13 cellular contexts compared by ENCODE assay signal in genomic region chr12:107522692-107523477, GRCh38.
DNase-seq lines count a peak whose midpoint lies in the region; ATAC-seq, FAIRE-seq and TF ChIP-seq lines count a peak whose summit lies in the region.
"Had no signal": no experiment of that assay in that cellular context is flagged by ENCODE, and none has a peak within 500 bp of the region (broad histone marks: within the 10 kb centered on the region; RNA-seq: fewer than 3 reads in every experiment).

No MANE protein-coding gene starts in this region.

- TF ChIP-seq EP300 in K562 (IDR thresholded peaks at IDR 0.05; ENCODE audit: low read length): no peak

- TF ChIP-seq RAD21 in K562 (CRISPR knock-in tag; conservative IDR thresholded peaks at IDR 0.05 in 1 of 2, IDR thresholded peaks at IDR 0.05 in 1 of 2) (peak in 1 of 2 experiments; percentile 17; a peak in 1 of 4 replicates), liver (IDR thresholded peaks at IDR 0.05) (peak in 1 of 2 donors; percentile 4)

- FAIRE-seq in K562 (lab: Jason Lieb, UNC): no peak
- FAIRE-seq: RCC 7860 had no signal

- TF ChIP-seq POLR2A in K562 (conservative IDR thresholded peaks at IDR 0.05) (no peak), vagina (IDR thresholded peaks at IDR 0.05) (no peak)

- CTCF ChIA-PET in K562 (lab: Yijun Ruan, JAX; ENCODE audit: low intra/inter-chr PET ratio): no interaction called here

- peak; percentile 24 for DNase-seq in DMS153 (lab: John Stamatoyannopoulos, UW)
- DNase-seq in DMS153 treated with DMSO at 0.1 percent for 48 hours (lab: John Stamatoyannopoulos, UW; ENCODE audit: unreplicated experiment): no peak
- peak; percentile 17 for DNase-seq in HuH-7 (ENCODE audit: low spot score)
- peak; percentile 21 to 53 (median 39) for DNase-seq in K562 (ENCODE audit: extremely low read depth in 1 of 4, low spot score in 3 of 4)
- DNase-seq in HCEC 1CT: no peak
- no peak for DNase-seq in vagina (ENCODE audit: extremely low spot score in 2 of 2)
- DNase-seq: amygdala, natural killer cell, NCI-H1694 treated with DMSO at 0.1 percent for 48 hours, T1000 had no signal

- H3K9ac ChIP-seq in K562 (ENCODE audit: insufficient read depth in 1 of 2, low read depth in 2 of 2, low read length in 2 of 2) (no peak overlapping the region), liver (ENCODE audit: low read depth in 1 of 2, low read length in 2 of 2) (no peak overlapping the region)

- no peaks in the 10 kb centered on the region for H3K79me2 ChIP-seq in K562 (ENCODE audit: control insufficient read depth, insufficient read depth, low read length)

- WGBS in K562 (ENCODE audit: insufficient coverage, low coverage, missing lambda C conversion rate): 0% methylated on average over 3 of the region's 3 CpGs
- 85% methylated on average over 3 of the region's 3 CpGs for WGBS in liver

- H3K4me1 ChIP-seq in K562 (replicated peaks in 1 of 2; ENCODE audit: control insufficient read depth in 2 of 2, insufficient read depth in 2 of 2, low read length in 2 of 2) (no peaks in the 10 kb centered on the region), liver (ENCODE audit: control insufficient read depth in 4 of 4, insufficient read depth in 4 of 4, low read length in 3 of 4) (peaks cover 10 to 39% (median 33%) of the 10 kb centered on the region in 4 donors), vagina (no peaks in the 10 kb centered on the region)

- no peak overlapping the region for H3K4me2 ChIP-seq in K562 (ENCODE audit: insufficient read depth, low read length)

- no peak overlapping the region for H2AFZ ChIP-seq in K562 (ENCODE audit: low read depth, low read length)

- ATAC-seq in K562 (peak; percentile 71; the same call in 2 of the 3 replicates), HG03025 (IDR thresholded peaks at IDR 0.05; ENCODE audit: low FRiP score, unreplicated experiment) (no peak)
- ATAC-seq: natural killer cell had no signal

- H3K27ac ChIP-seq in K562 (ENCODE audit: extremely low read depth, low read depth, low read length): no peak overlapping the region
- H3K27ac ChIP-seq in liver (ENCODE audit: low read depth in 1 of 2, low read length in 2 of 2): no peak overlapping the region
- no peak overlapping the region for H3K27ac ChIP-seq in vagina

- BruUV-seq in K562 (replicated peaks; lab: Mats Ljungman, UMichigan): no TSS peak

- H3K9me3 ChIP-seq in K562 (replicated peaks; ENCODE audit: control insufficient read depth, insufficient read depth, low read depth, low read length) (no peaks in the 10 kb centered on the region), liver (ENCODE audit: control insufficient read depth in 4 of 4, low read length in 3 of 4) (no peaks in the 10 kb centered on the region), vagina (no peaks in the 10 kb centered on the region)

- peaks cover 2 to 5% of the 10 kb centered on the region in 2 experiments; a peak in 4 of 5 replicates for H3K27me3 ChIP-seq in K562 (ENCODE audit: control insufficient read depth in 2 of 2, insufficient read depth in 2 of 2, low read length in 2 of 2)
- H3K27me3 ChIP-seq in liver (ENCODE audit: control insufficient read depth in 4 of 4, insufficient read depth in 4 of 4, low read length in 3 of 4): no peaks in the 10 kb centered on the region
- no peaks in the 10 kb centered on the region for H3K27me3 ChIP-seq in vagina

- no peaks in the 10 kb centered on the region for H3K9me1 ChIP-seq in K562 (ENCODE audit: control insufficient read depth, insufficient read depth, low read length)

- in situ Hi-C loops in K562 (cut with MboI): no loop called here

- H3K36me3 ChIP-seq in K562 (ENCODE audit: control insufficient read depth, insufficient read depth, low read length) (no peaks in the 10 kb centered on the region), liver (ENCODE audit: control insufficient read depth in 4 of 4, insufficient read depth in 3 of 4, low read depth in 1 of 4, low read length in 3 of 4) (no peaks in the 10 kb centered on the region), vagina (no peaks in the 10 kb centered on the region)

- H3K4me3 ChIP-seq in K562: no peak overlapping the region
- no peak overlapping the region for H3K4me3 ChIP-seq in liver (ENCODE audit: low read depth in 1 of 3, low read length in 3 of 3)
- H3K4me3 ChIP-seq in vagina: no peak overlapping the region

- no peaks in the 10 kb centered on the region for H4K20me1 ChIP-seq in K562 (replicated peaks; ENCODE audit: control insufficient read depth, insufficient read depth, low read length)

- POLR2A ChIA-PET in K562 (lab: Yijun Ruan, JAX): no interaction called here

- peak; percentile 42 to 51 (median 42); a peak in 5 of 6 replicates for TF ChIP-seq CTCF in K562 (IDR thresholded peaks at IDR 0.05 in 2 of 3, conservative IDR thresholded peaks at IDR 0.05 in 1 of 3; ENCODE audit: insufficient read depth in 2 of 3, low read depth in 1 of 3, low read length in 3 of 3)
- peak; percentile 3 for TF ChIP-seq CTCF in liver (IDR thresholded peaks at IDR 0.05; ENCODE audit: low read depth, low read length, missing input control)
- no peak for TF ChIP-seq CTCF in vagina (IDR thresholded peaks at IDR 0.05)

- intact Hi-C loops in K562 (cut with micrococcal nuclease) (no loop called here), vagina (cut with DNase I) (no loop called here)

TF ChIP-seq in K562, 482 proteins besides CTCF, POLR2A, EP300 and RAD21:
- TF ChIP-seq PCBP2 (IDR thresholded peaks at IDR 0.05; ENCODE audit: low read depth, low read length, poor library complexity, severe bottlenecking): peak; percentile 58
- no peak for TF ChIP-seq ZNF696 (CRISPR knock-in tag; conservative IDR thresholded peaks at IDR 0.05)
- TF ChIP-seq HNRNPK (IDR thresholded peaks at IDR 0.05; ENCODE audit: low read depth, low read length, poor library complexity, severe bottlenecking): peak; percentile 72

TF ChIP-seq in liver, 16 proteins besides CTCF, POLR2A, EP300 and RAD21:
- TF ChIP-seq SP1 (IDR thresholded peaks at IDR 0.05): no peak
- TF ChIP-seq HNF4A (conservative IDR thresholded peaks at IDR 0.05): no peak
- TF ChIP-seq HNF4G (IDR thresholded peaks at IDR 0.05): no peak
- no peak for TF ChIP-seq JUND (IDR thresholded peaks at IDR 0.05)
- TF ChIP-seq EGR1 (IDR thresholded peaks at IDR 0.05; ENCODE audit: low read depth in 2 of 2): no peak
- TF ChIP-seq ZBTB33 (IDR thresholded peaks at IDR 0.05): no peak
- TF ChIP-seq GABPA (IDR thresholded peaks at IDR 0.05 in 1 of 2, conservative IDR thresholded peaks at IDR 0.05 in 1 of 2): no peak
- no peak for TF ChIP-seq MAX (IDR thresholded peaks at IDR 0.05)
- TF ChIP-seq RXRA (IDR thresholded peaks at IDR 0.05): no peak
- no peak for TF ChIP-seq TAF1 (conservative IDR thresholded peaks at IDR 0.05)
- no peak for TF ChIP-seq FOXA2 (IDR thresholded peaks at IDR 0.05)
- no peak for TF ChIP-seq YY1 (IDR thresholded peaks at IDR 0.05)
- no peak for TF ChIP-seq FOXA1 (IDR thresholded peaks at IDR 0.05)
- no peak for TF ChIP-seq ATF3 (IDR thresholded peaks at IDR 0.05)
- no peak for TF ChIP-seq NR2F2 (IDR thresholded peaks at IDR 0.05)
- no peak for TF ChIP-seq REST (IDR thresholded peaks at IDR 0.05)

Comparison
In these comparisons a context has a peak if more than half of its experiments do, and no peak if none do; other contexts are left out.
1. DNase-seq: peak in DMS153 (single experiment), HuH-7 (single experiment) and K562 (4 of 4); none in DMS153 treated with DMSO at 0.1 percent for 48 hours (single experiment), HCEC 1CT (single experiment) and vagina (0 of 2).
2. CTCF ChIP-seq: peak in K562 (3 of 3) and liver (single experiment); none in vagina (0 of 3).